ENCODE assay signal across 11 cellular contexts in the genomic region with DNA sequence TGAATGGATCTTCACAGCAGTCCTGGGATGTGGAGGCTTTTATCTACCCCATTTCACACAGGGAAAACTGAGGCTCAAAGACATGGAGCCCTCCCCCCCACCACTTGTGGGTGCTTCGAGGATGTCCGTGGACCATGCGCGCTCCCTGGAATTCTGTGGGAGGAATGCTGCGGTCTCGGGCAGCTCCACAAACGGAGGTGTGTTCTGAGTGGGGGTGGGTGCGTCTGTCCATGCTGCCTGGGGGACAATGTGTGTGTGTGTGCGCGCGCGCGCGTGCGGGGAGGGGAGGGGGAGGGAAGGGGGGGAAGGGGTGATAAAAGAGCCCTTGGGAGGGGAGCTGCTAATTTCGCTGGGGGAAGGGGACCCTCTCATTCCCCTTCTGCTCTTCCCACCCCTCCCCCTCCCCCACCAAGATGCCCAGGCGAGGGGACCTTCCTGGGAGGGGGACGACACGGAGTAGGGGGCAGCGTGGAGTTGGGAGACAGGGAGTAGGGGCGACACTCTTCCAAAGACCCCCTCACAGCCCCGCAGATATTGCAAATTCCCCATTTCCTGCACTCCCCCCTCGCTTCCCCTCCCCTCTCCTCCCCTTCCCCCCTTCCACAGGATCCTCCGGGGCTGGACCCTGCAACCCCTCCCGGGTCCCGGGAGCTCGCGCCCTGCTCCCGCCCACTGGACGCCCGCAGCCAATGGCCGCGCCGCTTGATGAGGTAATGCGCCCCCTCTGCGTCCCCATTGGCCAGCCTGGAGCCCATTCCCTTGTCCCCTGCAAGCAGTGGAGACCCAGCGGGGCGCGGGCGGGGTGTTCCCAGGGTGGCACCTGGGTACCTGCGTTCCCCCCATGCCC. TPM values are rescaled to one million over a fixed set of nuclear protein-coding genes. Genes with fewer than 3 reads are reported as not detected.
DNase-seq lines count a peak whose midpoint lies in the region; ATAC-seq, FAIRE-seq and TF ChIP-seq lines count a peak whose summit lies in the region.
"Had no signal": no experiment of that assay in that cellular context is flagged by ENCODE, and none has a peak within 500 bp of the region (broad histone marks: within the 10 kb centered on the region; RNA-seq: fewer than 3 reads in every experiment).

No MANE protein-coding gene starts in this region.

- intact Hi-C loops in HepG2 (cut with micrococcal nuclease; ENCODE audit: unreplicated experiment) (no loop called here), posterior vena cava (cut with DNase I) (no loop called here)

- TF ChIP-seq CTCF in HepG2 (CRISPR knock-in tag; IDR thresholded peaks at IDR 0.05), result no peak

- in situ Hi-C loops in HepG2 (cut with HindIII; ENCODE audit: extremely low pct_ligation_motif_present, low pct_unique_long_range_greater_than_20kb), result no loop called here

- no peaks in the 10 kb centered on the region for H3K27me3 ChIP-seq in HUES64 (ENCODE audit: insufficient read depth, low read length)
- peaks cover 1 to 9% of the 10 kb centered on the region in 2 experiments; a peak in 1 of 5 replicates for H3K27me3 ChIP-seq in HepG2 (ENCODE audit: control insufficient read depth in 1 of 2, insufficient read depth in 2 of 2, low read length in 2 of 2)

- TF ChIP-seq POLR2A in HepG2 (IDR thresholded peaks at IDR 0.05; ENCODE audit: insufficient read depth in 1 of 2, low read depth in 2 of 2, low read length in 2 of 2), result no peak

- ATAC-seq in HepG2 (peak; percentile 56), GM19467 (IDR thresholded peaks at IDR 0.05; ENCODE audit: unreplicated experiment) (no peak), GM18909 (IDR thresholded peaks at IDR 0.05; ENCODE audit: poor library complexity, unreplicated experiment) (no peak), HG02970 (IDR thresholded peaks at IDR 0.05; ENCODE audit: low FRiP score, unreplicated experiment) (no peak)

- POLR2A ChIA-PET in HepG2 (lab: Yijun Ruan, JAX), result no interaction called here

- DNase-seq in COR-L47 (lab: John Stamatoyannopoulos, UW) (peak; percentile 44), anterior cingulate cortex (lab: John Stamatoyannopoulos, UW) (peak in 55 of 58 donors; percentile 10 to 86 (median 56)), HepG2 (ENCODE audit: low spot score) (no peak), posterior vena cava (ENCODE audit: low spot score) (no peak)
- DNase-seq: MM.1S; stimulated activated naive CD4-positive, alpha-beta T cell treated with Interleukin-2 at 50 U/mL for 16 hours had no signal

- H3K4me2 ChIP-seq in HepG2 (ENCODE audit: low read depth, low read length), result no peak overlapping the region

- H3K36me3 ChIP-seq in HUES64 (ENCODE audit: insufficient read depth, low read length), result no peaks in the 10 kb centered on the region
- no peaks in the 10 kb centered on the region for H3K36me3 ChIP-seq in HepG2 (replicated peaks in 1 of 2; ENCODE audit: control insufficient read depth in 1 of 2, insufficient read depth in 2 of 2, low read length in 2 of 2)

- no peak overlapping the region for H3K27ac ChIP-seq in HUES64 (ENCODE audit: low read depth, low read length)
- no peak overlapping the region for H3K27ac ChIP-seq in HepG2 (ENCODE audit: extremely low read length, insufficient read depth, low read length)

- no peak for TF ChIP-seq RAD21 in HepG2 (CRISPR knock-in tag; IDR thresholded peaks at IDR 0.05)

- H2AFZ ChIP-seq in HepG2 (ENCODE audit: low read length), result no peak overlapping the region

- H3K9me3 ChIP-seq in HUES64 (ENCODE audit: insufficient read depth, low read depth, low read length), result no peaks in the 10 kb centered on the region
- no peaks in the 10 kb centered on the region for H3K9me3 ChIP-seq in HepG2 (ENCODE audit: low read length)

- H3K9ac ChIP-seq in HUES64 (ENCODE audit: low read depth, low read length) (peak overlapping the region; percentile 47; the same call in 1 of the 2 replicates), HepG2 (ENCODE audit: insufficient read depth, low read depth, low read length) (no peak overlapping the region)

- H3K79me2 ChIP-seq in HepG2 (ENCODE audit: insufficient read depth, low read length), result no peaks in the 10 kb centered on the region

- TF ChIP-seq EP300 in HepG2 (IDR thresholded peaks at IDR 0.05; ENCODE audit: low read depth in 2 of 2, low read length in 2 of 2), result no peak
- no peak for TF ChIP-seq EP300 in HepG2 (CRISPR knock-in tag; IDR thresholded peaks at IDR 0.05; ENCODE audit: borderline replicate concordance)

- no TSS peak for BruUV-seq in HepG2 (replicated peaks; lab: Mats Ljungman, UMichigan)

- FAIRE-seq in HepG2 (lab: Jason Lieb, UNC), result no peak

- peak overlapping the region; percentile 61 for H3K4me3 ChIP-seq in HUES64 (ENCODE audit: low read length)
- H3K4me3 ChIP-seq in HepG2 (replicated peaks in 1 of 3; ENCODE audit: insufficient read depth in 1 of 3, low read depth in 2 of 3, low read length in 3 of 3), result no peak overlapping the region

- H3K4me1 ChIP-seq in HUES64 (ENCODE audit: insufficient read depth, low read length) (peaks cover 14% of the 10 kb centered on the region; the same call in 1 of the 2 replicates), HepG2 (ENCODE audit: insufficient read depth, low read length) (peaks cover 18% of the 10 kb centered on the region)

- 5% methylated on average over 29 of the region's 41 CpGs for WGBS in HUES64
- WGBS in HepG2 (ENCODE audit: low lambda C conversion rate), result 30% methylated on average over 40 of the region's 41 CpGs

- H4K20me1 ChIP-seq in HepG2 (ENCODE audit: insufficient read depth, low read length), result no peaks in the 10 kb centered on the region

- CTCF ChIA-PET in HepG2 (lab: Yijun Ruan, JAX; ENCODE audit: low intra/inter-chr PET ratio, low total read pairs), result no interaction called here

TF ChIP-seq in HepG2, 621 proteins besides CTCF, POLR2A, EP300 and RAD21 (continues in another document):
- TF ChIP-seq NFYC (CRISPR knock-in tag; IDR thresholded peaks at IDR 0.05), result peak; percentile 82
- TF ChIP-seq, protein P1, sequence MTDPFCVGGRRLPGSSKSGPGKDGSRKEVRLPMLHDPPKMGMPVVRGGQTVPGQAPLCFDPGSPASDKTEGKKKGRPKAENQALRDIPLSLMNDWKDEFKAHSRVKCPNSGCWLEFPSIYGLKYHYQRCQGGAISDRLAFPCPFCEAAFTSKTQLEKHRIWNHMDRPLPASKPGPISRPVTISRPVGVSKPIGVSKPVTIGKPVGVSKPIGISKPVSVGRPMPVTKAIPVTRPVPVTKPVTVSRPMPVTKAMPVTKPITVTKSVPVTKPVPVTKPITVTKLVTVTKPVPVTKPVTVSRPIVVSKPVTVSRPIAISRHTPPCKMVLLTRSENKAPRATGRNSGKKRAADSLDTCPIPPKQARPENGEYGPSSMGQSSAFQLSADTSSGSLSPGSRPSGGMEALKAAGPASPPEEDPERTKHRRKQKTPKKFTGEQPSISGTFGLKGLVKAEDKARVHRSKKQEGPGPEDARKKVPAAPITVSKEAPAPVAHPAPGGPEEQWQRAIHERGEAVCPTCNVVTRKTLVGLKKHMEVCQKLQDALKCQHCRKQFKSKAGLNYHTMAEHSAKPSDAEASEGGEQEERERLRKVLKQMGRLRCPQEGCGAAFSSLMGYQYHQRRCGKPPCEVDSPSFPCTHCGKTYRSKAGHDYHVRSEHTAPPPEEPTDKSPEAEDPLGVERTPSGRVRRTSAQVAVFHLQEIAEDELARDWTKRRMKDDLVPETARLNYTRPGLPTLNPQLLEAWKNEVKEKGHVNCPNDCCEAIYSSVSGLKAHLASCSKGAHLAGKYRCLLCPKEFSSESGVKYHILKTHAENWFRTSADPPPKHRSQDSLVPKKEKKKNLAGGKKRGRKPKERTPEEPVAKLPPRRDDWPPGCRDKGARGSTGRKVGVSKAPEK (CRISPR knock-in tag; IDR thresholded peaks at IDR 0.05; ENCODE audit: borderline replicate concordance), result no peak
- TF ChIP-seq HNRNPK (IDR thresholded peaks at IDR 0.05; ENCODE audit: low read depth, low read length, poor library complexity, severe bottlenecking), result peak; percentile 81
- peak; percentile 36; the same call in 1 of the 2 replicates for TF ChIP-seq ZNF629 (CRISPR knock-in tag; conservative IDR thresholded peaks at IDR 0.05)
- TF ChIP-seq, protein P2, sequence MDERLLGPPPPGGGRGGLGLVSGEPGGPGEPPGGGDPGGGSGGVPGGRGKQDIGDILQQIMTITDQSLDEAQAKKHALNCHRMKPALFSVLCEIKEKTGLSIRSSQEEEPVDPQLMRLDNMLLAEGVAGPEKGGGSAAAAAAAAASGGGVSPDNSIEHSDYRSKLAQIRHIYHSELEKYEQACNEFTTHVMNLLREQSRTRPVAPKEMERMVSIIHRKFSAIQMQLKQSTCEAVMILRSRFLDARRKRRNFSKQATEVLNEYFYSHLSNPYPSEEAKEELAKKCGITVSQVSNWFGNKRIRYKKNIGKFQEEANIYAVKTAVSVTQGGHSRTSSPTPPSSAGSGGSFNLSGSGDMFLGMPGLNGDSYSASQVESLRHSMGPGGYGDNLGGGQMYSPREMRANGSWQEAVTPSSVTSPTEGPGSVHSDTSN (CRISPR knock-in tag; IDR thresholded peaks at IDR 0.05), result no peak
- no peak for TF ChIP-seq HHEX (CRISPR knock-in tag; IDR thresholded peaks at IDR 0.05)
- no peak for TF ChIP-seq RXRA (CRISPR knock-in tag; IDR thresholded peaks at IDR 0.05)
- peak; percentile 73 for TF ChIP-seq SP2 (CRISPR knock-in tag; IDR thresholded peaks at IDR 0.05)

RNA-seq across cellular contexts. Expression of a gene that starts 18.9 kb away (rescaled TPM):
- not detected for polyA plus RNA-seq in HUES64 (2013, experiment 1 of 2)
- not detected for polyA plus RNA-seq in HUES64 (2013, experiment 2 of 2)
- total RNA-seq in HepG2 (2016; rRNA removed; fragmentation: Illumina TruSeq; extraction: Trizol) (not detected in 2 replicates), posterior vena cava (not detected)
- not detected in 2 replicates for total RNA-seq in HepG2 (2016; cell fraction: cytosol; rRNA removed; fragmentation: Illumina TruSeq; extraction: Trizol; ENCODE audit: low read depth)
- total RNA-seq in HepG2 (2016; cell fraction: insoluble cytoplasmic fraction; rRNA removed; fragmentation: Illumina TruSeq; extraction: Trizol), result not detected in 2 replicates
- not detected in 2 replicates for total RNA-seq in HepG2 (2016; cell fraction: membrane; rRNA removed; fragmentation: Illumina TruSeq; extraction: Trizol)
- not detected in 2 replicates for total RNA-seq in HepG2 (2016; cell fraction: nucleus; rRNA removed; fragmentation: Illumina TruSeq; extraction: Trizol)
- polyA plus RNA-seq in HepG2 (2011; rRNA removed), result not detected in 2 replicates
- polyA plus RNA-seq in HepG2 (2011; cell fraction: cytosol; rRNA removed), result not detected in 2 replicates
- not detected in 2 replicates for polyA plus RNA-seq in HepG2 (2011; cell fraction: nucleus; rRNA removed)
- polyA plus RNA-seq in HepG2 (2012), result not detected in 2 replicates
- polyA plus RNA-seq in HepG2 (2016; cell fraction: cytosol; fragmentation: Illumina TruSeq; extraction: Trizol; ENCODE audit: low read depth), result not detected in 2 replicates
- polyA plus RNA-seq in HepG2 (2016; cell fraction: insoluble cytoplasmic fraction; fragmentation: Illumina TruSeq; extraction: Trizol; ENCODE audit: low read depth), result not detected in 2 replicates
- polyA plus RNA-seq in HepG2 (2016; cell fraction: membrane; fragmentation: Illumina TruSeq; extraction: Trizol; ENCODE audit: low read depth), result not detected in 2 replicates
- not detected in 2 replicates for polyA plus RNA-seq in HepG2 (2016; cell fraction: nucleus; fragmentation: Illumina TruSeq; extraction: Trizol; ENCODE audit: insufficient read depth, low read depth)
- polyA minus RNA-seq in HepG2 (2011; rRNA and poly(A)+ RNA removed; ENCODE audit: low replicate concordance), result not detected in 2 replicates
- not detected in 2 replicates for polyA minus RNA-seq in HepG2 (2011; cell fraction: cytosol; rRNA and poly(A)+ RNA removed)
- polyA minus RNA-seq in HepG2 (2011; cell fraction: nucleus; rRNA and poly(A)+ RNA removed), result not detected in 2 replicates
- total RNA-seq: mucosa of gallbladder had no signal

Comparison
In these comparisons a context has a peak if more than half of its experiments do, and no peak if none do; other contexts are left out.
1. DNase-seq: peak in COR-L47 (single experiment) and anterior cingulate cortex (55 of 58); none in HepG2 (single experiment) and posterior vena cava (single experiment).